In the genomic region with DNA sequence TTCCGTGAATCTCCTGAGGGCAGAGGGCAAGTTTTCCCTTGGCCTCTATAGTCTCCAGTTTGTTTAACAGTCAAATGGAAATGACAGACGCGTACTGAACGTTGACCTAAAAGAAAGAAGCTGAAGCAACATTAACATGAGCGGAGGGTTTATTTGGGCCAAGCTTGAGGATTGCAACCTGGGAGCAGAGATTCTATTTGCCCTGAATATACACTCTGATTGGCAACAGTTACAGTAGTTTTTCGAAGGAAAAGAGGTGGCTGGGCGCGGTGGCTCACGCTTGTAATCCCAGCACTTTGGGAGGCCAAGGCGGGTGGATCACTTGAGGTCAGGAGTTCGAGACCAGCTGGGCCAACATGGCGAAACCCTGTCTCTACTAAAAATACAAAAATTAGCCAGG, we compare ENCODE assay signal across 2 cellular contexts. TPM values are rescaled to one million over a fixed set of nuclear protein-coding genes. Genes with fewer than 3 reads are reported as not detected.
"Had no signal": no experiment of that assay in that cellular context is flagged by ENCODE, and none has a peak within 500 bp of the region (broad histone marks: within the 10 kb centered on the region; RNA-seq: fewer than 3 reads in every experiment).

No MANE protein-coding gene starts in this region.

RNA-seq across cellular contexts. Expression of gene SHANK3, which starts 32.3 kb away (rescaled TPM):
- total RNA-seq: HT-29 had no signal
- polyA plus RNA-seq: IgD-negative memory B cell had no signal

RNA-seq across cellular contexts. Expression of gene MAPK8IP2, which starts 39.7 kb away (rescaled TPM):
- total RNA-seq: HT-29 had no signal
- polyA plus RNA-seq: IgD-negative memory B cell had no signal
